15 cellular contexts compared by ENCODE assay signal in the genomic region with DNA sequence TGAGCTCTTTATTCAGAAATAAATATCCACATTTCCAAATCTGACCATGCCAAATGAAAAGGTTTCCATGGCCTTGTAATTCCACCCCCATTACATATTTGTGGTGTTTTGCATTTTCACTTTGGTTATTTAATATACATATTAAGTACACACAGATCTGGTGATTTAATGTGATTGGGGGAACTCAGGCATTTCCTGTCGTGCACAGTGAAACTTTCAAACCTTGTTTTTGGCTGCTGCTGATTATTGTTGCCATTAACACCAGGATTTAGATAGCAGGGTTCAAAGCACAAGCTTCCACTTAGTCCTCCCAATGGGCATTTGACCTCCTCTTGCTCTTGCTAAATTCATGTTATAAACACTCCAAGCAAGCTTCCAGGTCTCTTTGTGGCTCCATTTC.
DNase-seq lines count a peak whose midpoint lies in the region; ATAC-seq and TF ChIP-seq lines count a peak whose summit lies in the region.
"Had no signal": no experiment of that assay in that cellular context is flagged by ENCODE, and none has a peak within 500 bp of the region (broad histone marks: within the 10 kb centered on the region; RNA-seq: fewer than 3 reads in every experiment).

No MANE protein-coding gene starts in this region.

- peak overlapping the region; percentile 92 for H3K27ac ChIP-seq in Karpas-422 (ENCODE audit: low read length)
- H3K27ac ChIP-seq in naive thymus-derived CD4-positive, alpha-beta T cell (ENCODE audit: low read depth, low read length) = no peak overlapping the region
- H3K27ac ChIP-seq: foreskin keratinocyte, tibial nerve had no signal

- H3K27me3 Mint-ChIP-seq in activated naive CD8-positive, alpha-beta T cell treated with anti-CD3 and anti-CD28 coated beads, Interleukin-2, amount 10 ng/mL, durations not matched to agents 7 days and 5 days = no peaks in the 10 kb centered on the region
- H3K27me3 Mint-ChIP-seq in nephron (ENCODE audit: low read depth) = no peaks in the 10 kb centered on the region
- H3K27me3 Mint-ChIP-seq in naive thymus-derived CD4-positive, alpha-beta T cell = peaks cover 0 to 19% (median 5%) of the 10 kb centered on the region in 5 donors
- H3K27me3 Mint-ChIP-seq: activated naive CD4-positive, alpha-beta T cell treated with anti-CD3 and anti-CD28 coated beads, Interleukin-2, amount 50 U/mL, for 24 hours had no signal

- peaks cover 68% of the 10 kb centered on the region for H3K4me1 ChIP-seq in Karpas-422 (ENCODE audit: low read length)
- peaks cover 21 to 26% of the 10 kb centered on the region in 2 donors for H3K4me1 ChIP-seq in naive thymus-derived CD4-positive, alpha-beta T cell (ENCODE audit: control insufficient read depth in 2 of 2, insufficient read depth in 2 of 2, low read length in 2 of 2)
- H3K4me1 ChIP-seq: foreskin keratinocyte had no signal

- H3K27me3 ChIP-seq in Karpas-422 (ENCODE audit: low read length) = no peaks in the 10 kb centered on the region
- H3K27me3 ChIP-seq in naive thymus-derived CD4-positive, alpha-beta T cell (ENCODE audit: control insufficient read depth in 2 of 2, insufficient read depth in 2 of 2, low read length in 2 of 2) = no peaks in the 10 kb centered on the region
- H3K27me3 ChIP-seq: tibial nerve had no signal

- peak overlapping the region; percentile 70 for H3K4me3 ChIP-seq in Karpas-422 (ENCODE audit: low read length)
- no peak overlapping the region for H3K4me3 ChIP-seq in naive thymus-derived CD4-positive, alpha-beta T cell (ENCODE audit: low read length)
- H3K4me3 ChIP-seq: tibial nerve had no signal

- intact Hi-C loops in naive thymus-derived CD4-positive, alpha-beta T cell (cut with micrococcal nuclease) = loop anchor here (5.0 to 10.0 kb wide), 2 partner anchors 162 to 164 kb away; a partner anchor contains a TSS

- H3K9me3 Mint-ChIP-seq in activated naive CD8-positive, alpha-beta T cell treated with anti-CD3 and anti-CD28 coated beads, Interleukin-2, amount 10 ng/mL, durations not matched to agents 7 days and 5 days = peaks cover 4% of the 10 kb centered on the region
- peaks cover 6% of the 10 kb centered on the region for H3K9me3 Mint-ChIP-seq in nephron
- peaks cover 0 to 8% (median 0%) of the 10 kb centered on the region in 11 donors for H3K9me3 Mint-ChIP-seq in naive thymus-derived CD4-positive, alpha-beta T cell
- H3K9me3 Mint-ChIP-seq: activated naive CD4-positive, alpha-beta T cell treated with anti-CD3 and anti-CD28 coated beads, Interleukin-2, amount 50 U/mL, for 24 hours; stimulated activated effector memory CD8-positive, alpha-beta T cell treated with anti-CD3 and anti-CD28 coated beads, Interleukin-12 subunit alpha, Interleukin-12 subunit beta, amount 100 ng/mL, for 72 hours had no signal

- H3K36me3 Mint-ChIP-seq in activated naive CD8-positive, alpha-beta T cell treated with anti-CD3 and anti-CD28 coated beads, Interleukin-2, amount 10 ng/mL, durations not matched to agents 7 days and 5 days = peaks cover 3% of the 10 kb centered on the region
- H3K36me3 Mint-ChIP-seq in nephron (ENCODE audit: low read depth) = peaks cover 33% of the 10 kb centered on the region
- H3K36me3 Mint-ChIP-seq in naive thymus-derived CD4-positive, alpha-beta T cell = peaks cover 0 to 4% (median 0%) of the 10 kb centered on the region in 5 donors
- H3K36me3 Mint-ChIP-seq: activated naive CD4-positive, alpha-beta T cell treated with anti-CD3 and anti-CD28 coated beads, Interleukin-2, amount 50 U/mL, for 24 hours; stimulated activated effector memory CD8-positive, alpha-beta T cell treated with anti-CD3 and anti-CD28 coated beads, Interleukin-12 subunit alpha, Interleukin-12 subunit beta, amount 100 ng/mL, for 72 hours had no signal

- peak overlapping the region; percentile 79 for H3K9ac ChIP-seq in Karpas-422 (ENCODE audit: low read length)

- peak overlapping the region; percentile 87 for H3K4me3 Mint-ChIP-seq in activated naive CD8-positive, alpha-beta T cell treated with anti-CD3 and anti-CD28 coated beads, Interleukin-2, amount 10 ng/mL, durations not matched to agents 7 days and 5 days
- no peak overlapping the region for H3K4me3 Mint-ChIP-seq in nephron
- H3K4me3 Mint-ChIP-seq in naive thymus-derived CD4-positive, alpha-beta T cell = no peak overlapping the region
- H3K4me3 Mint-ChIP-seq: activated naive CD4-positive, alpha-beta T cell treated with anti-CD3 and anti-CD28 coated beads, Interleukin-2, amount 50 U/mL, for 24 hours; stimulated activated effector memory CD8-positive, alpha-beta T cell treated with anti-CD3 and anti-CD28 coated beads, Interleukin-12 subunit alpha, Interleukin-12 subunit beta, amount 100 ng/mL, for 72 hours; WTC11 had no signal

- POLR2A ChIA-PET in activated naive CD8-positive, alpha-beta T cell treated with anti-CD3 and anti-CD28 coated beads, Interleukin-2, amount 10 ng/mL, durations not matched to agents 7 days and 5 days (lab: Charles Lee) = interaction anchor here (1.0 to 5.3 kb wide), 10 partner anchors 10 to 605 kb away, joined by 3 to 55 read pairs (median 11); a partner anchor contains a TSS
- POLR2A ChIA-PET in naive thymus-derived CD4-positive, alpha-beta T cell (lab: Charles Lee) = interaction anchor here (1.5 kb wide), 1 partner anchor 14 kb away, joined by 4 read pairs; no protein-coding TSS in a partner anchor

- no peaks in the 10 kb centered on the region for H3K9me2 ChIP-seq in Karpas-422 (replicated peaks; ENCODE audit: insufficient read depth, low read length)

- H4K20me1 ChIP-seq in Karpas-422 (ENCODE audit: insufficient read depth, low read depth, low read length) = no peaks in the 10 kb centered on the region

- H3K36me3 ChIP-seq in Karpas-422 (ENCODE audit: insufficient read depth, low read length) = no peaks in the 10 kb centered on the region
- H3K36me3 ChIP-seq in naive thymus-derived CD4-positive, alpha-beta T cell (ENCODE audit: control insufficient read depth in 2 of 3, insufficient read depth in 3 of 3, low read length in 3 of 3) = no peaks in the 10 kb centered on the region

- no peak for ATAC-seq in activated naive CD8-positive, alpha-beta T cell treated with anti-CD3 and anti-CD28 coated beads, Interleukin-2, amount 10 ng/mL, durations not matched to agents 7 days and 5 days (ENCODE audit: low read depth)
- no peak for ATAC-seq in HG02840 (IDR thresholded peaks at IDR 0.05; ENCODE audit: low FRiP score, unreplicated experiment)
- ATAC-seq in naive thymus-derived CD4-positive, alpha-beta T cell = no peak
- ATAC-seq: foreskin keratinocyte; stimulated activated effector memory CD8-positive, alpha-beta T cell treated with anti-CD3 and anti-CD28 coated beads, Interleukin-12 subunit alpha, Interleukin-12 subunit beta, amount 100 ng/mL, for 72 hours; WTC11 had no signal

- DNase-seq in GM03348 (ENCODE audit: low spot score) (peak; percentile 31), Karpas-422 (peak; percentile 76), NOMO-1 treated with DMSO at 0.1 percent for 48 hours (lab: John Stamatoyannopoulos, UW; ENCODE audit: unreplicated experiment) (no peak)
- no peak for DNase-seq in activated naive CD8-positive, alpha-beta T cell treated with anti-CD3 and anti-CD28 coated beads, Interleukin-2, amount 10 ng/mL, durations not matched to agents 7 days and 5 days
- DNase-seq in naive thymus-derived CD4-positive, alpha-beta T cell = no peak
- DNase-seq: effector CD4-positive, alpha-beta T cell; foreskin keratinocyte; NCI-H1105; T-helper 1 cell had no signal

- H3K4me2 ChIP-seq in Karpas-422 (ENCODE audit: low read depth, low read length, poor library complexity, severe bottlenecking) = peak overlapping the region; percentile 96

- H3K4me1 Mint-ChIP-seq in activated naive CD8-positive, alpha-beta T cell treated with anti-CD3 and anti-CD28 coated beads, Interleukin-2, amount 10 ng/mL, durations not matched to agents 7 days and 5 days = peaks cover 49% of the 10 kb centered on the region
- peaks cover 62% of the 10 kb centered on the region for H3K4me1 Mint-ChIP-seq in nephron
- H3K4me1 Mint-ChIP-seq in naive thymus-derived CD4-positive, alpha-beta T cell = peaks cover 25 to 41% (median 33%) of the 10 kb centered on the region in 7 donors

- TF ChIP-seq CTCF in nephron (IDR thresholded peaks at IDR 0.05; ENCODE audit: unreplicated experiment in 3 of 3) = no peak

- CTCF ChIA-PET in naive thymus-derived CD4-positive, alpha-beta T cell (lab: Charles Lee) = interaction anchor here (2.4 kb wide), 1 partner anchor 18 kb away, joined by 7 read pairs; no protein-coding TSS in a partner anchor

- no peaks in the 10 kb centered on the region for H3K9me3 ChIP-seq in Karpas-422 (ENCODE audit: low read length)
- H3K9me3 ChIP-seq in naive thymus-derived CD4-positive, alpha-beta T cell (ENCODE audit: control insufficient read depth in 2 of 3, low read length in 3 of 3) = no peaks in the 10 kb centered on the region

- no peak overlapping the region for H2AFZ ChIP-seq in Karpas-422 (ENCODE audit: low read length)

- peak overlapping the region; percentile 96 for H3K27ac Mint-ChIP-seq in activated naive CD8-positive, alpha-beta T cell treated with anti-CD3 and anti-CD28 coated beads, Interleukin-2, amount 10 ng/mL, durations not matched to agents 7 days and 5 days
- H3K27ac Mint-ChIP-seq in nephron = peak overlapping the region; percentile 86 to 97 (median 95)
- peak overlapping the region in 2 of 9 donors; percentile 8 to 75 for H3K27ac Mint-ChIP-seq in naive thymus-derived CD4-positive, alpha-beta T cell
- H3K27ac Mint-ChIP-seq: activated naive CD4-positive, alpha-beta T cell treated with anti-CD3 and anti-CD28 coated beads, Interleukin-2, amount 50 U/mL, for 24 hours; stimulated activated effector memory CD8-positive, alpha-beta T cell treated with anti-CD3 and anti-CD28 coated beads, Interleukin-12 subunit alpha, Interleukin-12 subunit beta, amount 100 ng/mL, for 72 hours had no signal

- 0 out of 2 replicates have a peak, but pooled peaks cover 6% of the 10 kb centered on the region for H3K79me2 ChIP-seq in Karpas-422 (ENCODE audit: low read length)

Comparison
In these comparisons a context has a peak if more than half of its experiments do, and no peak if none do; other contexts are left out.
1. DNase-seq: peak in GM03348 (single experiment) and Karpas-422 (single experiment); none in activated naive CD8-positive, alpha-beta T cell treated with anti-CD3 and anti-CD28 coated beads, Interleukin-2, amount 10 ng/mL, durations not matched to agents 7 days and 5 days (single experiment), NOMO-1 treated with DMSO at 0.1 percent for 48 hours (single experiment) and naive thymus-derived CD4-positive, alpha-beta T cell (0 of 9).